In the genomic region with DNA sequence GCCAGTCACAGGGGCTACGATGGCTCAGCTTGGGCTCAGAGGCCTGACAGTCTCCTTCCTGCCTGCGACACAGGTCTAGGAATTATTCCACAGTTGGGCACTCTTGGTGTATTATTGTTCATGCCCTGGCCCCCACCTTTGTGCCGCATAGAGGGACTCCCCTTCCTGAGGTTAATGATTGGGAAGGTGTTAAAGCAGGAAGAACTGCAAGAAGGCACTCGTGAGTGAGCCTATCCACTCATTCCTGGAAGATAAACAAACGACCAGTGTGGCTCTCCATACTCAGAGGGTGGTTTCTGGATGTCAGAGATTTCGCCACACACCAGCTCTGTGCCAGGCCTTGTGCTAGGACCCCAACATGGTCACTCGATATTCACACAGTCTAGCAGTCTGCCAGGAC, we compare ENCODE assay signal across 27 cellular contexts. TPM values are rescaled to one million over a fixed set of nuclear protein-coding genes. Genes with fewer than 3 reads are reported as not detected.
A peak's percentile ranks its signal among the peaks of the same experiment; 100 is the strongest.
DNase-seq lines count a peak whose midpoint lies in the region; TF ChIP-seq lines count a peak whose summit lies in the region.
"Had no signal": no experiment of that assay in that cellular context is flagged by ENCODE, and none has a peak within 500 bp of the region (broad histone marks: within the 10 kb centered on the region; RNA-seq: fewer than 3 reads in every experiment).

No MANE protein-coding gene starts in this region.

- H3K27ac Mint-ChIP-seq in neural crest cell (ENCODE audit: unreplicated experiment) = peak overlapping the region; percentile 35
- H3K27ac Mint-ChIP-seq in osteocyte (ENCODE audit: unreplicated experiment) = no peak overlapping the region

- no peak overlapping the region for H3K4me3 Mint-ChIP-seq in neural crest cell
- no peak overlapping the region for H3K4me3 Mint-ChIP-seq in osteocyte (ENCODE audit: unreplicated experiment)
- H3K4me3 Mint-ChIP-seq: activated naive CD4-positive, alpha-beta T cell treated with anti-CD3 and anti-CD28 coated beads, Interleukin-2, amount 50 U/mL, for 24 hours; activated T-cell treated with anti-CD3 and anti-CD28 coated beads, Interleukin-2, amount 50 U/mL, for 72 hours; central memory CD8-positive, alpha-beta T cell had no signal

- H3K79me2 ChIP-seq in Karpas-422 (ENCODE audit: low read length) = no peaks in the 10 kb centered on the region

- no peak overlapping the region for H2AFZ ChIP-seq in Karpas-422 (ENCODE audit: low read length)

- H3K4me2 ChIP-seq in Karpas-422 (ENCODE audit: low read depth, low read length, poor library complexity, severe bottlenecking) = no peak overlapping the region

- TF ChIP-seq POLR2A in esophagus squamous epithelium (IDR thresholded peaks at IDR 0.05) = no peak

- H3K36me3 ChIP-seq in esophagus squamous epithelium (no peaks in the 10 kb centered on the region), Karpas-422 (ENCODE audit: insufficient read depth, low read length) (no peaks in the 10 kb centered on the region)
- H3K36me3 ChIP-seq: right atrium auricular region, upper lobe of right lung had no signal

- H3K9me3 Mint-ChIP-seq in neural crest cell (no peaks in the 10 kb centered on the region), osteocyte (ENCODE audit: unreplicated experiment) (no peaks in the 10 kb centered on the region)
- H3K9me3 Mint-ChIP-seq: activated naive CD4-positive, alpha-beta T cell treated with anti-CD3 and anti-CD28 coated beads, Interleukin-2, amount 50 U/mL, for 24 hours; activated T-cell treated with anti-CD3 and anti-CD28 coated beads, Interleukin-2, amount 50 U/mL, for 72 hours; central memory CD8-positive, alpha-beta T cell; immature natural killer cell had no signal

- CTCF ChIA-PET in AG04450 (lab: Charles Lee) = no interaction called here

- POLR2A ChIA-PET in AG04450 (lab: Yijun Ruan, JAX) = no interaction called here

- H3K4me1 ChIP-seq in esophagus squamous epithelium (peaks cover 25 to 76% (median 51%) of the 10 kb centered on the region in 3 donors), Karpas-422 (ENCODE audit: low read length) (no peaks in the 10 kb centered on the region)

- DNase-seq in AG04450 (ENCODE audit: low read depth, low spot score) (no peak), HK-2 (ENCODE audit: unreplicated experiment) (peak; percentile 51), esophagus squamous epithelium (lab: John Stamatoyannopoulos, UW) (no peak), neural crest cell (ENCODE audit: low read depth, low spot score) (no peak), osteocyte (ENCODE audit: extremely low spot score, unreplicated experiment) (no peak), Karpas-422 (no peak), DMS153 (lab: John Stamatoyannopoulos, UW) (no peak), ACHN (no peak)
- DNase-seq: activated CD4-positive, CD25-positive, alpha-beta regulatory T cell treated with anti-CD3 and anti-CD28 coated beads, Interleukin-2, amount 50 U/mL, for 72 hours; activated T-cell treated with anti-CD3 and anti-CD28 coated beads, Interleukin-2, amount 50 U/mL, for 72 hours; dorsolateral prefrontal cortex; GDM1; immature natural killer cell; Kasumi-1; NCI-H1930; NCI-H2227 treated with DMSO at 0.1 percent for 48 hours; NCI-H774; SHP77 treated with DMSO at 0.1 percent for 48 hours; stimulated activated CD4-positive, alpha-beta T cell treated with anti-CD3 and anti-CD28 coated beads, Interleukin-12 subunit alpha, Interleukin-12 subunit beta, amount 100 ng/mL, for 4 hours; stimulated activated CD4-positive, alpha-beta T cell treated with anti-CD3 and anti-CD28 coated beads, Interleukin-4, amount 100 ng/mL, for 4 hours; upper lobe of right lung had no signal

- no peak overlapping the region for H3K9ac ChIP-seq in Karpas-422 (ENCODE audit: low read length)

- H4K20me1 ChIP-seq in Karpas-422 (ENCODE audit: insufficient read depth, low read depth, low read length) = no peaks in the 10 kb centered on the region

- H3K9me3 ChIP-seq in AG04450 (ENCODE audit: control insufficient read depth, insufficient read depth, low read length) (no peaks in the 10 kb centered on the region), esophagus squamous epithelium (no peaks in the 10 kb centered on the region), Karpas-422 (ENCODE audit: low read length) (no peaks in the 10 kb centered on the region)
- H3K9me3 ChIP-seq: right atrium auricular region, upper lobe of right lung had no signal

- peak overlapping the region; percentile 11 for H3K27ac ChIP-seq in AG04450 (ENCODE audit: low read depth, low read length)
- H3K27ac ChIP-seq in esophagus squamous epithelium = peak overlapping the region; percentile 59 to 92 (median 64)
- H3K27ac ChIP-seq in Karpas-422 (ENCODE audit: low read length) = no peak overlapping the region
- H3K27ac ChIP-seq: dorsolateral prefrontal cortex, upper lobe of right lung had no signal

- WGBS in esophagus squamous epithelium, 2 donors = 67 to 73% methylated on average over 4 to 5 of the region's 7 CpGs

- H3K36me3 Mint-ChIP-seq in neural crest cell (ENCODE audit: low read depth) = no peaks in the 10 kb centered on the region
- no peaks in the 10 kb centered on the region for H3K36me3 Mint-ChIP-seq in osteocyte (ENCODE audit: unreplicated experiment)
- H3K36me3 Mint-ChIP-seq: activated naive CD4-positive, alpha-beta T cell treated with anti-CD3 and anti-CD28 coated beads, Interleukin-2, amount 50 U/mL, for 24 hours had no signal

- no peaks in the 10 kb centered on the region for H3K9me2 ChIP-seq in Karpas-422 (replicated peaks; ENCODE audit: insufficient read depth, low read length)

- H3K4me1 Mint-ChIP-seq in neural crest cell = peaks cover 47% of the 10 kb centered on the region
- H3K4me1 Mint-ChIP-seq in osteocyte (ENCODE audit: unreplicated experiment) = peaks cover 45% of the 10 kb centered on the region

- TF ChIP-seq CTCF in AG04450 (IDR thresholded peaks at IDR 0.05; ENCODE audit: low read depth, low read length) (no peak), esophagus squamous epithelium (IDR thresholded peaks at IDR 0.05) (no peak), neural crest cell (conservative IDR thresholded peaks at IDR 0.05) (no peak), osteocyte (IDR thresholded peaks at IDR 0.05) (no peak)

- in situ Hi-C loops in ACHN (cut with HindIII; ENCODE audit: low pct_ligation_motif_present, low pct_unique_long_range_greater_than_20kb, low sequenced_read_pairs) = no loop called here

- H3K4me3 ChIP-seq in AG04450 (ENCODE audit: low read depth, low read length) (no peak overlapping the region), esophagus squamous epithelium (no peak overlapping the region), Karpas-422 (ENCODE audit: low read length) (no peak overlapping the region)
- H3K4me3 ChIP-seq: dorsolateral prefrontal cortex, lung, right atrium auricular region, upper lobe of right lung had no signal

- intact Hi-C loops in esophagus squamous epithelium (cut with DNase I) = no loop called here

- H3K27me3 ChIP-seq in AG04450 (ENCODE audit: control insufficient read depth, insufficient read depth, low read length) = no peaks in the 10 kb centered on the region
- no peaks in the 10 kb centered on the region for H3K27me3 ChIP-seq in esophagus squamous epithelium
- no peaks in the 10 kb centered on the region for H3K27me3 ChIP-seq in Karpas-422 (ENCODE audit: low read length)
- H3K27me3 ChIP-seq: dorsolateral prefrontal cortex, right atrium auricular region, upper lobe of right lung had no signal

- no peaks in the 10 kb centered on the region for H3K27me3 Mint-ChIP-seq in neural crest cell (ENCODE audit: low read depth)
- H3K27me3 Mint-ChIP-seq in osteocyte (ENCODE audit: unreplicated experiment) = no peaks in the 10 kb centered on the region
- H3K27me3 Mint-ChIP-seq: activated naive CD4-positive, alpha-beta T cell treated with anti-CD3 and anti-CD28 coated beads, Interleukin-2, amount 50 U/mL, for 24 hours; central memory CD8-positive, alpha-beta T cell had no signal

RNA-seq across cellular contexts. Expression of a gene that starts 12.3 kb away (rescaled TPM):
- polyA plus RNA-seq in AG04450 (2011; rRNA removed) = 0.81 and 0.82 TPM in 2 replicates
- polyA minus RNA-seq in AG04450 (2011; rRNA and poly(A)+ RNA removed) = 1.1 TPM in 2 replicates
- total RNA-seq in esophagus squamous epithelium (1 to 10 TPM in 1 of 4 donors, under 1 TPM in 2, not detected in 1; 0.27 to 1.1 (median 0.38) TPM), neural crest cell (not detected in 2 replicates), osteocyte (not detected in 2 replicates)
- not detected in 2 replicates for total RNA-seq in Karpas-422 (2014; rRNA removed; shearing (Covaris generic); ENCODE audit: low replicate concordance)
- total RNA-seq: astrocyte, HT-29 had no signal
